In genomic region chr19:48492925-48493717, GRCh38 we compare ENCODE assay signal across 8 cellular contexts. TPM values are rescaled to one million over a fixed set of nuclear protein-coding genes. Genes with fewer than 3 reads are reported as not detected.
DNase-seq lines count a peak whose midpoint lies in the region; ATAC-seq and TF ChIP-seq lines count a peak whose summit lies in the region.

No MANE protein-coding gene starts in this region.

- DNase-seq in A172 (ENCODE audit: low spot score): peak; percentile 91
- DNase-seq in NCI-H345 treated with DMSO at 0.1 percent for 48 hours (lab: John Stamatoyannopoulos, UW; ENCODE audit: unreplicated experiment): peak; percentile 94
- peak; percentile 92 for DNase-seq in activated CD4-positive, alpha-beta T cell treated with anti-CD3 and anti-CD28 coated beads for 48 hours
- peak; percentile 98 for DNase-seq in coronary artery (ENCODE audit: low spot score)
- peak; percentile 86 for DNase-seq in left lobe of liver (ENCODE audit: low spot score)
- peak; percentile 75 to 85 for DNase-seq in stimulated activated CD4-positive, alpha-beta T cell treated with anti-CD3 and anti-CD28 coated beads, Interleukin-2, amount 100 ng/mL, for 24 hours

- H3K27ac ChIP-seq in coronary artery: peak overlapping the region; percentile 24 to 81

- ATAC-seq in GM18520 (IDR thresholded peaks at IDR 0.05; ENCODE audit: unreplicated experiment) (peak; percentile 48), HG03066 (IDR thresholded peaks at IDR 0.05; ENCODE audit: low read depth, unreplicated experiment) (peak; percentile 67), left lobe of liver (peak; percentile 72)

- no peak for TF ChIP-seq CTCF in coronary artery (IDR thresholded peaks at IDR 0.05)

- peak overlapping the region; percentile 76 for H3K4me3 ChIP-seq in coronary artery

RNA-seq across cellular contexts. Expression of gene LMTK3, which starts 18.5 kb away (rescaled TPM):
- total RNA-seq in A172 (2014; rRNA removed; shearing (Covaris generic)): not detected in 2 replicates
- 0.43 TPM for total RNA-seq in left lobe of liver

RNA-seq across cellular contexts. Expression of gene CYTH2, which starts 24.0 kb away (rescaled TPM):
- 28.7 and 38.5 TPM in 2 replicates for total RNA-seq in A172 (2014; rRNA removed; shearing (Covaris generic))
- total RNA-seq in left lobe of liver: 13.9 TPM

RNA-seq across cellular contexts. Expression of gene KCNJ14, which starts 37.7 kb away (rescaled TPM):
- 0.36 and 0.55 TPM in 2 replicates for total RNA-seq in A172 (2014; rRNA removed; shearing (Covaris generic))
- 0.38 TPM for total RNA-seq in left lobe of liver

RNA-seq across cellular contexts. Expression of gene GRWD1, which starts 47.3 kb away (rescaled TPM):
- 38.9 and 55.4 TPM in 2 replicates for total RNA-seq in A172 (2014; rRNA removed; shearing (Covaris generic))
- 16.0 TPM for total RNA-seq in left lobe of liver

RNA-seq across cellular contexts. Expression of gene SULT2B1, which starts 58.9 kb away (rescaled TPM):
- 0.38 TPM in 1 of 2 replicates, not detected in the other for total RNA-seq in A172 (2014; rRNA removed; shearing (Covaris generic))
- total RNA-seq in left lobe of liver: not detected

Comparison
In these comparisons a context has a peak if more than half of its experiments do, and no peak if none do; other contexts are left out.
1. Peak in every context shown above with its lines: DNase-seq, ATAC-seq, H3K4me3 ChIP-seq and H3K27ac ChIP-seq.